In the genomic region with DNA sequence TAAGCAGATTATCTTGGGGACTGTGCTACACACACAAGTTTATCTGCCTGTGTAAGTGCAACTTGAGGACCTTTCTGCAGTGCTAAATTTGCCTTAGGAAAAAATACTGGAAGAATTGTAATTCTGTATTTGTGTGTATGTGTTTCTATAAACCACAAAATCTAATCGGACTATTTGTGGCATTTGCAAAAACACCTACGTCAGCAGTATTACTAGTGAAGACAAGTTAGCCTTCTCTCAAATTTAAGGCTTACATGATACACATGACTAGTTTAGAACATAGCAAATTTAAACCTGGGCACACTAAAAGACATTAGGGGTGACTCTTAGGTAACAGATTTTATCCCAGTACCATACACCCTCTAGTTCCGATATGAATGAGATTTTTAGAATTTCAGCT, we compare ENCODE assay signal across 16 cellular contexts.
DNase-seq lines count a peak whose midpoint lies in the region; ATAC-seq, FAIRE-seq and TF ChIP-seq lines count a peak whose summit lies in the region.
"Had no signal": no experiment of that assay in that cellular context is flagged by ENCODE, and none has a peak within 500 bp of the region (broad histone marks: within the 10 kb centered on the region; RNA-seq: fewer than 3 reads in every experiment).

No MANE protein-coding gene starts in this region.

- no peaks in the 10 kb centered on the region for H3K9me3 Mint-ChIP-seq in GM23338
- no peaks in the 10 kb centered on the region for H3K9me3 Mint-ChIP-seq in activated CD8-positive, alpha-beta T cell treated with anti-CD3 and anti-CD28 coated beads for 36 hours
- H3K9me3 Mint-ChIP-seq: CD14-positive monocyte had no signal

- H2BK120ac ChIP-seq in IMR-90 (ENCODE audit: low read depth, low read length): no peak overlapping the region

- H2BK20ac ChIP-seq in IMR-90 (ENCODE audit: low read depth, low read length): no peak overlapping the region

- peak overlapping the region; percentile 24; the same call in 1 of the 2 replicates for H3K27ac ChIP-seq in GM23338 (ENCODE audit: low read depth)
- no peak overlapping the region for H3K27ac ChIP-seq in IMR-90 (ENCODE audit: insufficient read depth, low read length)
- peak overlapping the region; percentile 94 for H3K27ac ChIP-seq in mammary epithelial cell (ENCODE audit: insufficient read depth, low read depth, low read length)
- H3K27ac ChIP-seq in keratinocyte (ENCODE audit: control insufficient read depth, insufficient read depth, low read length): peak overlapping the region; percentile 90
- H3K27ac ChIP-seq: HL-60 had no signal

- no peaks in the 10 kb centered on the region for H3K27me3 ChIP-seq in GM23338 (ENCODE audit: insufficient read depth)
- H3K27me3 ChIP-seq in IMR-90 (ENCODE audit: control insufficient read depth, insufficient read depth, low read length): peaks cover 2% of the 10 kb centered on the region; the same call in 1 of the 2 replicates
- H3K27me3 ChIP-seq in mammary epithelial cell (ENCODE audit: insufficient read depth, low read length): no peaks in the 10 kb centered on the region
- no peaks in the 10 kb centered on the region for H3K27me3 ChIP-seq in keratinocyte (ENCODE audit: control insufficient read depth, extremely low read depth, insufficient read depth, low read length)

- no peak overlapping the region for H2BK5ac ChIP-seq in IMR-90 (ENCODE audit: low read depth, low read length, poor library complexity, severe bottlenecking)

- no peak overlapping the region for H3K23ac ChIP-seq in IMR-90 (ENCODE audit: low read depth, low read length)

- in situ Hi-C loops in IMR-90 (cut with MboI; ENCODE audit: low sequenced_read_pairs): loop anchor here (10.0 kb wide), 1 partner anchor 214 kb away; no protein-coding TSS in a partner anchor
- in situ Hi-C loops in mammary epithelial cell (cut with MboI; ENCODE audit: low sequenced_read_pairs in 2 of 2): loop anchor here (10.0 to 25.0 kb wide), 2 partner anchors 177 to 204 kb away; a partner anchor contains a TSS

- no peaks in the 10 kb centered on the region for H3F3A ChIP-seq in GM23338 (replicated peaks; ENCODE audit: low read depth)

- peak; percentile 39 for FAIRE-seq in keratinocyte (lab: Jason Lieb, UNC)
- FAIRE-seq: GM12892, GM19239 had no signal

- H3K4me2 ChIP-seq in GM23338: no peak overlapping the region
- no peak overlapping the region for H3K4me2 ChIP-seq in IMR-90 (ENCODE audit: low read depth, low read length)
- no peak overlapping the region for H3K4me2 ChIP-seq in mammary epithelial cell (ENCODE audit: insufficient read depth, low read depth, low read length)
- H3K4me2 ChIP-seq in keratinocyte (ENCODE audit: control insufficient read depth, extremely low read depth, insufficient read depth, low read depth, low read length): peak overlapping the region; percentile 87

- H3K9ac ChIP-seq in IMR-90 (ENCODE audit: low read depth, low read length) (no peak overlapping the region), mammary epithelial cell (ENCODE audit: insufficient read depth, low read length) (no peak overlapping the region), keratinocyte (ENCODE audit: control insufficient read depth, extremely low read depth, insufficient read depth, low read length) (no peak overlapping the region)

- peaks cover 7% of the 10 kb centered on the region; the same call in 1 of the 2 replicates for H3K4me1 ChIP-seq in GM23338 (ENCODE audit: insufficient read depth)
- no peaks in the 10 kb centered on the region; the same call in 1 of the 2 replicates for H3K4me1 ChIP-seq in IMR-90 (ENCODE audit: control insufficient read depth, insufficient read depth, low read length)
- H3K4me1 ChIP-seq in mammary epithelial cell (ENCODE audit: insufficient read depth, low read length): peaks cover 48% of the 10 kb centered on the region
- peaks cover 52% of the 10 kb centered on the region for H3K4me1 ChIP-seq in keratinocyte (ENCODE audit: control insufficient read depth, extremely low read depth, insufficient read depth, low read length)
- H3K4me1 ChIP-seq: Caco-2 had no signal

- peaks cover 2% of the 10 kb centered on the region for H3K27me3 Mint-ChIP-seq in GM23338 (ENCODE audit: insufficient read depth, low read depth, poor library complexity)
- H3K27me3 Mint-ChIP-seq in activated CD8-positive, alpha-beta T cell treated with anti-CD3 and anti-CD28 coated beads for 36 hours: no peaks in the 10 kb centered on the region

- H3K27ac Mint-ChIP-seq in GM23338: no peak overlapping the region
- H3K27ac Mint-ChIP-seq in activated CD8-positive, alpha-beta T cell treated with anti-CD3 and anti-CD28 coated beads for 36 hours: no peak overlapping the region
- H3K27ac Mint-ChIP-seq: CD14-positive monocyte had no signal

- no TSS peak for BruUV-seq in IMR-90 (replicated peaks; lab: Mats Ljungman, UMichigan)
- no TSS peak for BruUV-seq in mammary epithelial cell (replicated peaks; lab: Mats Ljungman, UMichigan)

- no peak overlapping the region for H3K4ac ChIP-seq in IMR-90 (ENCODE audit: low read depth, low read length)

- H3K36me3 ChIP-seq in GM23338 (ENCODE audit: insufficient read depth) (no peaks in the 10 kb centered on the region), IMR-90 (ENCODE audit: control insufficient read depth, insufficient read depth, low read length) (no peaks in the 10 kb centered on the region), mammary epithelial cell (ENCODE audit: insufficient read depth, low read length) (no peaks in the 10 kb centered on the region), keratinocyte (ENCODE audit: control insufficient read depth in 2 of 2, extremely low read depth in 1 of 2, insufficient read depth in 2 of 2, low read length in 2 of 2) (no peaks in the 10 kb centered on the region)

- H3K56ac ChIP-seq in IMR-90 (ENCODE audit: extremely low read depth, insufficient read depth, low read length): no peak overlapping the region

- no CpG with 5 or more reads among the region's 3 CpGs for WGBS in IMR-90 (ENCODE audit: extremely low coverage in 2 of 2, insufficient read length in 1 of 2), 2 experiments
- WGBS in mammary epithelial cell (ENCODE audit: low coverage, missing lambda C conversion rate): 82% methylated on average over 3 of the region's 3 CpGs

- POLR2A ChIA-PET in IMR-90 (lab: Charles Lee; ENCODE audit: unreplicated experiment): no interaction called here
- POLR2A ChIA-PET in activated CD8-positive, alpha-beta T cell treated with anti-CD3 and anti-CD28 coated beads for 36 hours (lab: Charles Lee): no interaction called here

- no peak overlapping the region for H2AK5ac ChIP-seq in IMR-90 (ENCODE audit: low read depth, low read length)

- no peak overlapping the region for H3K4me3 ChIP-seq in GM23338
- H3K4me3 ChIP-seq in IMR-90 (ENCODE audit: insufficient read depth, low read depth, low read length): no peak overlapping the region
- H3K4me3 ChIP-seq in mammary epithelial cell (replicated peaks in 1 of 3; ENCODE audit: insufficient read depth in 1 of 3, low read depth in 2 of 3, low read length in 3 of 3): no peak overlapping the region
- no peak overlapping the region for H3K4me3 ChIP-seq in keratinocyte (ENCODE audit: control insufficient read depth in 2 of 3, extremely low read depth in 1 of 3, insufficient read depth in 2 of 3, low read depth in 1 of 3, low read length in 3 of 3)

- H4K20me1 ChIP-seq in GM23338 (replicated peaks; ENCODE audit: insufficient read depth) (no peaks in the 10 kb centered on the region), IMR-90 (ENCODE audit: insufficient read depth, low read length) (no peaks in the 10 kb centered on the region), mammary epithelial cell (ENCODE audit: insufficient read depth, low read length) (no peaks in the 10 kb centered on the region), keratinocyte (ENCODE audit: control insufficient read depth, extremely low read depth, insufficient read depth, low read length) (no peaks in the 10 kb centered on the region)

- no peak overlapping the region for H2BK15ac ChIP-seq in IMR-90 (ENCODE audit: low read depth, low read length)

- no peaks in the 10 kb centered on the region for H3K9me2 ChIP-seq in GM23338 (ENCODE audit: insufficient read depth)

- DNase-seq in GM23338 (ENCODE audit: low spot score): no peak
- no peak for DNase-seq in IMR-90
- no peak for DNase-seq in mammary epithelial cell
- no peak for DNase-seq in keratinocyte (ENCODE audit: low read depth, low spot score)
- DNase-seq in NCI-H1694 (lab: John Stamatoyannopoulos, UW): no peak
- no peak for DNase-seq in activated CD8-positive, alpha-beta T cell treated with anti-CD3 and anti-CD28 coated beads for 36 hours
- no peak for DNase-seq in LoVo (ENCODE audit: low spot score)
- DNase-seq: Caco-2; CD8-positive, alpha-beta memory T cell; DND-41; GDM1; HCEC 1CT had no signal

- peaks cover 6% of the 10 kb centered on the region for H3K4me1 Mint-ChIP-seq in GM23338
- H3K4me1 Mint-ChIP-seq in activated CD8-positive, alpha-beta T cell treated with anti-CD3 and anti-CD28 coated beads for 36 hours (ENCODE audit: low read depth): no peaks in the 10 kb centered on the region
- H3K4me1 Mint-ChIP-seq: CD14-positive monocyte; CD8-positive, alpha-beta memory T cell had no signal

- no peak overlapping the region for H4K8ac ChIP-seq in IMR-90 (ENCODE audit: low read depth in 2 of 2, low read length in 2 of 2)

- ATAC-seq in GM23338 (no peak), IMR-90 (ENCODE audit: low read depth) (no peak)
- no peak for ATAC-seq in activated CD8-positive, alpha-beta T cell treated with anti-CD3 and anti-CD28 coated beads for 36 hours

- TF ChIP-seq CTCF in GM23338 (conservative IDR thresholded peaks at IDR 0.05; ENCODE audit: low read depth in 2 of 2): no peak
- TF ChIP-seq CTCF in IMR-90 (conservative IDR thresholded peaks at IDR 0.05; ENCODE audit: low read depth, low read length): no peak
- no peak for TF ChIP-seq CTCF in mammary epithelial cell (conservative IDR thresholded peaks at IDR 0.05 in 1 of 2, IDR thresholded peaks at IDR 0.05 in 1 of 2; ENCODE audit: extremely low read depth in 1 of 2, insufficient read depth in 1 of 2, low read depth in 1 of 2, low read length in 2 of 2)
- TF ChIP-seq CTCF in keratinocyte (optimal IDR thresholded peaks at IDR 0.05 in 1 of 3, IDR thresholded peaks at IDR 0.05 in 1 of 3, conservative IDR thresholded peaks at IDR 0.05 in 1 of 3; ENCODE audit: extremely low read depth in 1 of 3, insufficient read depth in 2 of 3, low read length in 3 of 3): no peak
- no peak for TF ChIP-seq CTCF in activated CD8-positive, alpha-beta T cell treated with anti-CD3 and anti-CD28 coated beads for 36 hours (IDR thresholded peaks at IDR 0.05)

- CTCF ChIA-PET in IMR-90 (lab: Yijun Ruan, JAX): no interaction called here
- CTCF ChIA-PET in mammary epithelial cell (lab: Charles Lee; ENCODE audit: low non-redundant PET): no interaction called here
- CTCF ChIA-PET in activated CD8-positive, alpha-beta T cell treated with anti-CD3 and anti-CD28 coated beads for 36 hours (lab: Charles Lee): interaction anchor here (0.6 to 0.8 kb wide), 2 partner anchors 178 to 202 kb away, joined by 3 read pairs; no protein-coding TSS in a partner anchor

- no peak overlapping the region for H3K4me3 Mint-ChIP-seq in GM23338
- H3K4me3 Mint-ChIP-seq in activated CD8-positive, alpha-beta T cell treated with anti-CD3 and anti-CD28 coated beads for 36 hours: no peak overlapping the region
- H3K4me3 Mint-ChIP-seq: CD14-positive monocyte; CD8-positive, alpha-beta memory T cell had no signal

- no peak for TF ChIP-seq RAD21 in IMR-90 (IDR thresholded peaks at IDR 0.05; ENCODE audit: low read length)

- H2AFZ ChIP-seq in GM23338: no peak overlapping the region
- no peak overlapping the region for H2AFZ ChIP-seq in IMR-90 (replicated peaks; ENCODE audit: low read length, poor library complexity)
- H2AFZ ChIP-seq in mammary epithelial cell (ENCODE audit: low read depth, low read length): peak overlapping the region; percentile 30
- H2AFZ ChIP-seq in keratinocyte (ENCODE audit: control insufficient read depth, low read length): peak overlapping the region; percentile 60

- no peak overlapping the region for H3K14ac ChIP-seq in IMR-90 (replicated peaks; ENCODE audit: low read depth, low read length)

- no peak overlapping the region for H3K18ac ChIP-seq in IMR-90 (ENCODE audit: low read depth, low read length)

- H2AK9ac ChIP-seq in IMR-90 (replicated peaks; ENCODE audit: low read depth, low read length, poor library complexity): no peak overlapping the region

- dilution Hi-C loops in IMR-90 (cut with HindIII; ENCODE audit: low sequenced_read_pairs, unreplicated experiment): no loop called here
- dilution Hi-C loops in mammary epithelial cell (cut with HindIII; ENCODE audit: low sequenced_read_pairs): no loop called here
- dilution Hi-C loops in keratinocyte (cut with MboI; ENCODE audit: extremely low pct_ligation_motif_present, low sequenced_read_pairs): no loop called here

- H3K79me2 ChIP-seq in GM23338 (replicated peaks; ENCODE audit: insufficient read depth) (no peaks in the 10 kb centered on the region), mammary epithelial cell (ENCODE audit: insufficient read depth, low read length) (no peaks in the 10 kb centered on the region), keratinocyte (ENCODE audit: control insufficient read depth, insufficient read depth, low read length) (no peaks in the 10 kb centered on the region)

- intact Hi-C loops in IMR-90 (cut with micrococcal nuclease) (no loop called here), mammary epithelial cell (cut with micrococcal nuclease) (loop anchor here (5.0 kb wide), 1 partner anchor 92 kb away; no protein-coding TSS in a partner anchor)
- intact Hi-C loops in activated CD8-positive, alpha-beta T cell treated with anti-CD3 and anti-CD28 coated beads for 36 hours (cut with micrococcal nuclease): no loop called here

- H3K9me1 ChIP-seq in IMR-90 (ENCODE audit: insufficient read depth, low read length) (no peaks in the 10 kb centered on the region), keratinocyte (ENCODE audit: control insufficient read depth, extremely low read depth, insufficient read depth, low read length) (no peaks in the 10 kb centered on the region)

- no peak overlapping the region for H4K91ac ChIP-seq in IMR-90 (ENCODE audit: insufficient read depth, low read depth, low read length)

- H3K9me3 ChIP-seq in IMR-90 (ENCODE audit: control insufficient read depth, insufficient read depth, low read length): no peaks in the 10 kb centered on the region
- no peaks in the 10 kb centered on the region for H3K9me3 ChIP-seq in mammary epithelial cell (replicated peaks; ENCODE audit: insufficient read depth, low read length)
- no peaks in the 10 kb centered on the region for H3K9me3 ChIP-seq in keratinocyte (ENCODE audit: control insufficient read depth, low read depth, low read length)
- H3K9me3 ChIP-seq: Caco-2 had no signal

- no peaks in the 10 kb centered on the region for H3K79me1 ChIP-seq in IMR-90 (ENCODE audit: low read depth in 1 of 2, low read length in 2 of 2)

- no peaks in the 10 kb centered on the region for H3K36me3 Mint-ChIP-seq in GM23338 (ENCODE audit: low read depth)
- no peaks in the 10 kb centered on the region for H3K36me3 Mint-ChIP-seq in activated CD8-positive, alpha-beta T cell treated with anti-CD3 and anti-CD28 coated beads for 36 hours (ENCODE audit: low read depth)
- H3K36me3 Mint-ChIP-seq: CD14-positive monocyte; CD8-positive, alpha-beta memory T cell had no signal

- TF ChIP-seq POLR2A in IMR-90 (IDR thresholded peaks at IDR 0.05; ENCODE audit: low read depth, low read length): no peak

- no peak overlapping the region for H4K5ac ChIP-seq in IMR-90 (ENCODE audit: low read depth, low read length)

Comparison
In these comparisons a context has a peak if more than half of its experiments do, and no peak if none do; other contexts are left out.
1. H2AFZ ChIP-seq: peak in mammary epithelial cell (single experiment) and keratinocyte (single experiment); none in GM23338 (single experiment) and IMR-90 (single experiment).